1 cellular context compared by ENCODE assay signal in the genomic region with DNA sequence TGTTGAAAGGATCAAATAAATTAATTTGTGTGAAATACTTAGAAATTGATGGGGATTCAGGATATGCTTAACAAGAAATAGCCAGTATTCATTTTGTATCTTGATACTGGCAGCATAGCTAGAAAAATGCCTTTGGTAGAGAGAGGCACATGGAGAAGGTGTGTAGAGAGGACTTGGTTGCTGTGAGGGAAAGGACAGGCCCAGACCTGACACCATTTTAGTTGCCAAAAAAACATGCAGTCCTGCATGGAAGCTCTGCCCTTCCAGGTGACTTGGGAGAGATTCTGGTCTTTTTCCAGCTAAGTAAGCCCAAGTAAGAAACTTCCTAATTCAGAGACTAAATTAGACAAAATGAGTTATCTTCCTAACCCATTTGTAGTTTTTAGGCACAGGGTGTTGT.
TF ChIP-seq lines count a peak whose summit lies in the region.

No MANE protein-coding gene starts in this region.

TF ChIP-seq in H1, 55 proteins besides CTCF, POLR2A, EP300 and RAD21:
- TF ChIP-seq, protein P1, sequence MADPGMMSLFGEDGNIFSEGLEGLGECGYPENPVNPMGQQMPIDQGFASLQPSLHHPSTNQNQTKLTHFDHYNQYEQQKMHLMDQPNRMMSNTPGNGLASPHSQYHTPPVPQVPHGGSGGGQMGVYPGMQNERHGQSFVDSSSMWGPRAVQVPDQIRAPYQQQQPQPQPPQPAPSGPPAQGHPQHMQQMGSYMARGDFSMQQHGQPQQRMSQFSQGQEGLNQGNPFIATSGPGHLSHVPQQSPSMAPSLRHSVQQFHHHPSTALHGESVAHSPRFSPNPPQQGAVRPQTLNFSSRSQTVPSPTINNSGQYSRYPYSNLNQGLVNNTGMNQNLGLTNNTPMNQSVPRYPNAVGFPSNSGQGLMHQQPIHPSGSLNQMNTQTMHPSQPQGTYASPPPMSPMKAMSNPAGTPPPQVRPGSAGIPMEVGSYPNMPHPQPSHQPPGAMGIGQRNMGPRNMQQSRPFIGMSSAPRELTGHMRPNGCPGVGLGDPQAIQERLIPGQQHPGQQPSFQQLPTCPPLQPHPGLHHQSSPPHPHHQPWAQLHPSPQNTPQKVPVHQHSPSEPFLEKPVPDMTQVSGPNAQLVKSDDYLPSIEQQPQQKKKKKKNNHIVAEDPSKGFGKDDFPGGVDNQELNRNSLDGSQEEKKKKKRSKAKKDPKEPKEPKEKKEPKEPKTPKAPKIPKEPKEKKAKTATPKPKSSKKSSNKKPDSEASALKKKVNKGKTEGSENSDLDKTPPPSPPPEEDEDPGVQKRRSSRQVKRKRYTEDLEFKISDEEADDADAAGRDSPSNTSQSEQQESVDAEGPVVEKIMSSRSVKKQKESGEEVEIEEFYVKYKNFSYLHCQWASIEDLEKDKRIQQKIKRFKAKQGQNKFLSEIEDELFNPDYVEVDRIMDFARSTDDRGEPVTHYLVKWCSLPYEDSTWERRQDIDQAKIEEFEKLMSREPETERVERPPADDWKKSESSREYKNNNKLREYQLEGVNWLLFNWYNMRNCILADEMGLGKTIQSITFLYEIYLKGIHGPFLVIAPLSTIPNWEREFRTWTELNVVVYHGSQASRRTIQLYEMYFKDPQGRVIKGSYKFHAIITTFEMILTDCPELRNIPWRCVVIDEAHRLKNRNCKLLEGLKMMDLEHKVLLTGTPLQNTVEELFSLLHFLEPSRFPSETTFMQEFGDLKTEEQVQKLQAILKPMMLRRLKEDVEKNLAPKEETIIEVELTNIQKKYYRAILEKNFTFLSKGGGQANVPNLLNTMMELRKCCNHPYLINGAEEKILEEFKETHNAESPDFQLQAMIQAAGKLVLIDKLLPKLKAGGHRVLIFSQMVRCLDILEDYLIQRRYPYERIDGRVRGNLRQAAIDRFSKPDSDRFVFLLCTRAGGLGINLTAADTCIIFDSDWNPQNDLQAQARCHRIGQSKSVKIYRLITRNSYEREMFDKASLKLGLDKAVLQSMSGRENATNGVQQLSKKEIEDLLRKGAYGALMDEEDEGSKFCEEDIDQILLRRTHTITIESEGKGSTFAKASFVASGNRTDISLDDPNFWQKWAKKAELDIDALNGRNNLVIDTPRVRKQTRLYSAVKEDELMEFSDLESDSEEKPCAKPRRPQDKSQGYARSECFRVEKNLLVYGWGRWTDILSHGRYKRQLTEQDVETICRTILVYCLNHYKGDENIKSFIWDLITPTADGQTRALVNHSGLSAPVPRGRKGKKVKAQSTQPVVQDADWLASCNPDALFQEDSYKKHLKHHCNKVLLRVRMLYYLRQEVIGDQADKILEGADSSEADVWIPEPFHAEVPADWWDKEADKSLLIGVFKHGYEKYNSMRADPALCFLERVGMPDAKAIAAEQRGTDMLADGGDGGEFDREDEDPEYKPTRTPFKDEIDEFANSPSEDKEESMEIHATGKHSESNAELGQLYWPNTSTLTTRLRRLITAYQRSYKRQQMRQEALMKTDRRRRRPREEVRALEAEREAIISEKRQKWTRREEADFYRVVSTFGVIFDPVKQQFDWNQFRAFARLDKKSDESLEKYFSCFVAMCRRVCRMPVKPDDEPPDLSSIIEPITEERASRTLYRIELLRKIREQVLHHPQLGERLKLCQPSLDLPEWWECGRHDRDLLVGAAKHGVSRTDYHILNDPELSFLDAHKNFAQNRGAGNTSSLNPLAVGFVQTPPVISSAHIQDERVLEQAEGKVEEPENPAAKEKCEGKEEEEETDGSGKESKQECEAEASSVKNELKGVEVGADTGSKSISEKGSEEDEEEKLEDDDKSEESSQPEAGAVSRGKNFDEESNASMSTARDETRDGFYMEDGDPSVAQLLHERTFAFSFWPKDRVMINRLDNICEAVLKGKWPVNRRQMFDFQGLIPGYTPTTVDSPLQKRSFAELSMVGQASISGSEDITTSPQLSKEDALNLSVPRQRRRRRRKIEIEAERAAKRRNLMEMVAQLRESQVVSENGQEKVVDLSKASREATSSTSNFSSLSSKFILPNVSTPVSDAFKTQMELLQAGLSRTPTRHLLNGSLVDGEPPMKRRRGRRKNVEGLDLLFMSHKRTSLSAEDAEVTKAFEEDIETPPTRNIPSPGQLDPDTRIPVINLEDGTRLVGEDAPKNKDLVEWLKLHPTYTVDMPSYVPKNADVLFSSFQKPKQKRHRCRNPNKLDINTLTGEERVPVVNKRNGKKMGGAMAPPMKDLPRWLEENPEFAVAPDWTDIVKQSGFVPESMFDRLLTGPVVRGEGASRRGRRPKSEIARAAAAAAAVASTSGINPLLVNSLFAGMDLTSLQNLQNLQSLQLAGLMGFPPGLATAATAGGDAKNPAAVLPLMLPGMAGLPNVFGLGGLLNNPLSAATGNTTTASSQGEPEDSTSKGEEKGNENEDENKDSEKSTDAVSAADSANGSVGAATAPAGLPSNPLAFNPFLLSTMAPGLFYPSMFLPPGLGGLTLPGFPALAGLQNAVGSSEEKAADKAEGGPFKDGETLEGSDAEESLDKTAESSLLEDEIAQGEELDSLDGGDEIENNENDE (IDR thresholded peaks at IDR 0.05; ENCODE audit: insufficient replicate concordance, low read length) = no peak
- TF ChIP-seq SIX5 (IDR thresholded peaks at IDR 0.05; ENCODE audit: low read depth, low read length) (no peak), KDM1A (IDR thresholded peaks at IDR 0.05; ENCODE audit: borderline replicate concordance, low read length) (no peak), CTBP2 (IDR thresholded peaks at IDR 0.05; ENCODE audit: borderline replicate concordance, insufficient read depth, insufficient read length, low read length) (no peak), TEAD4 (IDR thresholded peaks at IDR 0.05; ENCODE audit: low read depth, low read length) (no peak)
